ENCODE assay signal across 17 cellular contexts in genomic region chr7:27126596-27127327, GRCh38. TPM values are rescaled to one million over a fixed set of nuclear protein-coding genes. Genes with fewer than 3 reads are reported as not detected.
DNase-seq lines count a peak whose midpoint lies in the region; ATAC-seq, FAIRE-seq and TF ChIP-seq lines count a peak whose summit lies in the region.
"Had no signal": no experiment of that assay in that cellular context is flagged by ENCODE, and none has a peak within 500 bp of the region (broad histone marks: within the 10 kb centered on the region; RNA-seq: fewer than 3 reads in every experiment).

No MANE protein-coding gene starts in this region.

- peaks cover 37% of the 10 kb centered on the region for H3K36me3 Mint-ChIP-seq in type B pancreatic cell
- H3K36me3 Mint-ChIP-seq in activated naive CD4-positive, alpha-beta T cell treated with anti-CD3 and anti-CD28 coated beads, Interleukin-2, amount 50 U/mL, for 72 hours = peaks cover 0 to 4% of the 10 kb centered on the region in 2 donors
- H3K36me3 Mint-ChIP-seq in activated CD4-positive, alpha-beta T cell treated with anti-CD3 and anti-CD28 coated beads, Interleukin-2, amount 10 ng/mL, durations not matched to agents 7 days and 5 days (ENCODE audit: low read depth) = no peaks in the 10 kb centered on the region
- H3K36me3 Mint-ChIP-seq: CD4-positive, alpha-beta memory T cell had no signal

- H3K4me3 Mint-ChIP-seq in type B pancreatic cell = peak overlapping the region; percentile 91
- no peak overlapping the region for H3K4me3 Mint-ChIP-seq in activated CD4-positive, alpha-beta T cell treated with anti-CD3 and anti-CD28 coated beads, Interleukin-2, amount 10 ng/mL, durations not matched to agents 7 days and 5 days

- TF ChIP-seq POLR2A in IMR-90 (IDR thresholded peaks at IDR 0.05; ENCODE audit: low read depth, low read length) = no peak

- H3K56ac ChIP-seq in IMR-90 (ENCODE audit: extremely low read depth, insufficient read depth, low read length) = no peak overlapping the region

- TF ChIP-seq CTCF in IMR-90 (conservative IDR thresholded peaks at IDR 0.05; ENCODE audit: low read depth, low read length) (no peak), kidney (IDR thresholded peaks at IDR 0.05; ENCODE audit: borderline replicate concordance, extremely low read depth, insufficient read depth) (no peak), osteoblast (IDR thresholded peaks at IDR 0.05; ENCODE audit: extremely low read depth, low read depth, low read length) (no peak), type B pancreatic cell (conservative IDR thresholded peaks at IDR 0.05) (no peak)

- H3K9me3 Mint-ChIP-seq in type B pancreatic cell = no peaks in the 10 kb centered on the region
- no peaks in the 10 kb centered on the region for H3K9me3 Mint-ChIP-seq in activated naive CD4-positive, alpha-beta T cell treated with anti-CD3 and anti-CD28 coated beads, Interleukin-2, amount 50 U/mL, for 72 hours
- H3K9me3 Mint-ChIP-seq in activated CD4-positive, alpha-beta T cell treated with anti-CD3 and anti-CD28 coated beads, Interleukin-2, amount 10 ng/mL, durations not matched to agents 7 days and 5 days = peaks cover 2% of the 10 kb centered on the region
- H3K9me3 Mint-ChIP-seq: CD4-positive, alpha-beta memory T cell had no signal

- ATAC-seq in IMR-90 (ENCODE audit: low read depth) (no peak), HG02884 (IDR thresholded peaks at IDR 0.05; ENCODE audit: unreplicated experiment) (no peak)
- ATAC-seq in activated naive CD4-positive, alpha-beta T cell treated with anti-CD3 and anti-CD28 coated beads, Interleukin-2, amount 50 U/mL, for 72 hours = no peak
- ATAC-seq: A549, HepG2 had no signal

- no TSS peak for BruUV-seq in IMR-90 (replicated peaks; lab: Mats Ljungman, UMichigan)

- intact Hi-C loops in IMR-90 (cut with micrococcal nuclease) = no loop called here
- intact Hi-C loops in kidney (cut with DNase I) = no loop called here

- no peak overlapping the region for H3K18ac ChIP-seq in IMR-90 (ENCODE audit: low read depth, low read length)

- peaks cover 28% of the 10 kb centered on the region for H3K4me1 ChIP-seq in IMR-90 (ENCODE audit: control insufficient read depth, insufficient read depth, low read length)
- H3K4me1 ChIP-seq in kidney (ENCODE audit: control insufficient read depth in 1 of 2, insufficient read depth in 1 of 2, low read depth in 1 of 2, low read length in 2 of 2) = peaks cover 29 to 37% of the 10 kb centered on the region in 2 donors
- H3K4me1 ChIP-seq in osteoblast (ENCODE audit: insufficient read depth, low read length) = peaks cover 10% of the 10 kb centered on the region

- H4K5ac ChIP-seq in IMR-90 (ENCODE audit: low read depth, low read length) = no peak overlapping the region

- H3K4me1 Mint-ChIP-seq in type B pancreatic cell (ENCODE audit: unreplicated experiment) = peaks cover 61% of the 10 kb centered on the region
- H3K4me1 Mint-ChIP-seq in activated CD4-positive, alpha-beta T cell treated with anti-CD3 and anti-CD28 coated beads, Interleukin-2, amount 10 ng/mL, durations not matched to agents 7 days and 5 days = no peaks in the 10 kb centered on the region
- H3K4me1 Mint-ChIP-seq: CD4-positive, alpha-beta memory T cell had no signal

- no peak overlapping the region for H2AFZ ChIP-seq in IMR-90 (replicated peaks; ENCODE audit: low read length, poor library complexity)
- H2AFZ ChIP-seq in osteoblast (ENCODE audit: low read length) = no peak overlapping the region

- H3K27me3 Mint-ChIP-seq in type B pancreatic cell = peaks cover 43% of the 10 kb centered on the region
- H3K27me3 Mint-ChIP-seq in activated CD4-positive, alpha-beta T cell treated with anti-CD3 and anti-CD28 coated beads, Interleukin-2, amount 10 ng/mL, durations not matched to agents 7 days and 5 days = peaks cover 41% of the 10 kb centered on the region

- H3K4ac ChIP-seq in IMR-90 (ENCODE audit: low read depth, low read length) = no peak overlapping the region

- H3K36me3 ChIP-seq in IMR-90 (ENCODE audit: control insufficient read depth, insufficient read depth, low read length) (peaks cover 3% of the 10 kb centered on the region; the same call in 1 of the 2 replicates), kidney (ENCODE audit: control insufficient read depth in 1 of 2, insufficient read depth in 2 of 2, low read length in 2 of 2) (no peaks in the 10 kb centered on the region), osteoblast (ENCODE audit: insufficient read depth, low read length) (peaks cover 5% of the 10 kb centered on the region)

- H2BK5ac ChIP-seq in IMR-90 (ENCODE audit: low read depth, low read length, poor library complexity, severe bottlenecking) = no peak overlapping the region

- H3K79me1 ChIP-seq in IMR-90 (ENCODE audit: low read depth in 1 of 2, low read length in 2 of 2) = peaks cover 20 to 50% of the 10 kb centered on the region in 2 experiments

- peaks cover 17% of the 10 kb centered on the region for H3K79me2 ChIP-seq in osteoblast (ENCODE audit: insufficient read depth, low read length)

- H3K27ac Mint-ChIP-seq in type B pancreatic cell = peak overlapping the region; percentile 99
- no peak overlapping the region for H3K27ac Mint-ChIP-seq in activated naive CD4-positive, alpha-beta T cell treated with anti-CD3 and anti-CD28 coated beads, Interleukin-2, amount 50 U/mL, for 72 hours
- no peak overlapping the region for H3K27ac Mint-ChIP-seq in activated CD4-positive, alpha-beta T cell treated with anti-CD3 and anti-CD28 coated beads, Interleukin-2, amount 10 ng/mL, durations not matched to agents 7 days and 5 days
- H3K27ac Mint-ChIP-seq: CD4-positive, alpha-beta memory T cell had no signal

- H3K9ac ChIP-seq in IMR-90 (ENCODE audit: low read depth, low read length) = no peak overlapping the region
- H3K9ac ChIP-seq in kidney (ENCODE audit: low read length in 2 of 2) = peak overlapping the region in 1 of 2 donors; percentile 10

- H3K23ac ChIP-seq in IMR-90 (ENCODE audit: low read depth, low read length) = 0 out of 2 replicates have a peak overlapping the region, but pooled peaks have one; percentile 7

- H3K27ac ChIP-seq in IMR-90 (ENCODE audit: insufficient read depth, low read length) = no peak overlapping the region
- H3K27ac ChIP-seq in kidney (ENCODE audit: low read depth in 2 of 2, low read length in 2 of 2) = peak overlapping the region; percentile 47 to 79
- H3K27ac ChIP-seq in osteoblast (ENCODE audit: low read depth, low read length) = no peak overlapping the region
- H3K27ac ChIP-seq: A549 had no signal

- H4K20me1 ChIP-seq in IMR-90 (ENCODE audit: insufficient read depth, low read length) = no peaks in the 10 kb centered on the region
- peaks cover 4% of the 10 kb centered on the region for H4K20me1 ChIP-seq in osteoblast (ENCODE audit: insufficient read depth, low read length)

- H3K4me3 ChIP-seq in IMR-90 (ENCODE audit: insufficient read depth, low read depth, low read length) = no peak overlapping the region
- H3K4me3 ChIP-seq in kidney (ENCODE audit: low read length in 2 of 2) = no peak overlapping the region
- H3K4me3 ChIP-seq in osteoblast (ENCODE audit: insufficient read depth, low read length) = no peak overlapping the region
- H3K4me3 ChIP-seq: A549 had no signal

- H3K9me3 ChIP-seq in IMR-90 (ENCODE audit: control insufficient read depth, insufficient read depth, low read length) = no peaks in the 10 kb centered on the region
- H3K9me3 ChIP-seq in kidney (ENCODE audit: control insufficient read depth in 1 of 2, low read length in 2 of 2) = no peaks in the 10 kb centered on the region
- no peaks in the 10 kb centered on the region for H3K9me3 ChIP-seq in osteoblast (ENCODE audit: low read depth, low read length)
- H3K9me3 ChIP-seq: A549 had no signal

- no peak overlapping the region for H2AK5ac ChIP-seq in IMR-90 (ENCODE audit: low read depth, low read length)

- H3K9me1 ChIP-seq in IMR-90 (ENCODE audit: insufficient read depth, low read length) = peaks cover 7% of the 10 kb centered on the region

- H4K91ac ChIP-seq in IMR-90 (ENCODE audit: insufficient read depth, low read depth, low read length) = no peak overlapping the region

- no peak for FAIRE-seq in kidney (lab: Jason Lieb, UNC)
- FAIRE-seq: A549, H1, HepG2 had no signal

- H3K4me2 ChIP-seq in IMR-90 (ENCODE audit: low read depth, low read length) (no peak overlapping the region), osteoblast (ENCODE audit: insufficient read depth, low read length) (no peak overlapping the region)
- H3K4me2 ChIP-seq: A549 had no signal

- H4K8ac ChIP-seq in IMR-90 (ENCODE audit: low read depth in 2 of 2, low read length in 2 of 2) = no peak overlapping the region

- no CpG with 5 or more reads among the region's 3 CpGs for WGBS in IMR-90 (ENCODE audit: extremely low coverage in 2 of 2, insufficient read length in 1 of 2), 2 experiments

- no peak overlapping the region for H2AK9ac ChIP-seq in IMR-90 (replicated peaks; ENCODE audit: low read depth, low read length, poor library complexity)

- dilution Hi-C loops in IMR-90 (cut with HindIII; ENCODE audit: low sequenced_read_pairs, unreplicated experiment) = no loop called here

- in situ Hi-C loops in IMR-90 (cut with MboI; ENCODE audit: low sequenced_read_pairs) = no loop called here

- no peak for DNase-seq in IMR-90
- no peak for DNase-seq in kidney
- DNase-seq in osteoblast (ENCODE audit: insufficient read length, low spot score, missing footprints) = peak; percentile 21
- no peak for DNase-seq in type B pancreatic cell (ENCODE audit: extremely low spot score, unreplicated experiment)
- DNase-seq in activated naive CD4-positive, alpha-beta T cell treated with anti-CD3 and anti-CD28 coated beads, Interleukin-2, amount 50 U/mL, for 72 hours (ENCODE audit: low spot score in 2 of 2) = no peak
- no peak for DNase-seq in activated CD4-positive, alpha-beta T cell treated with anti-CD3 and anti-CD28 coated beads, Interleukin-2, amount 10 ng/mL, durations not matched to agents 7 days and 5 days
- DNase-seq: Calu3; CD4-positive, alpha-beta memory T cell; GF-D8; KG1; MV-4-11; NCI-H1694 treated with DMSO at 0.1 percent for 48 hours; Right ventricle myocardium superior had no signal

- H3K27me3 ChIP-seq in IMR-90 (ENCODE audit: control insufficient read depth, insufficient read depth, low read length) = no peaks in the 10 kb centered on the region
- H3K27me3 ChIP-seq in osteoblast (ENCODE audit: insufficient read depth, low read length) = no peaks in the 10 kb centered on the region

- H2BK20ac ChIP-seq in IMR-90 (ENCODE audit: low read depth, low read length) = no peak overlapping the region

- no peak overlapping the region for H3K14ac ChIP-seq in IMR-90 (replicated peaks; ENCODE audit: low read depth, low read length)

- POLR2A ChIA-PET in IMR-90 (lab: Charles Lee; ENCODE audit: unreplicated experiment) = interaction anchor here (0.7 kb wide), 1 partner anchor 21 kb away, joined by 4 read pairs; no protein-coding TSS in a partner anchor
- POLR2A ChIA-PET in activated CD4-positive, alpha-beta T cell treated with anti-CD3 and anti-CD28 coated beads, Interleukin-2, amount 10 ng/mL, durations not matched to agents 7 days and 5 days (lab: Charles Lee) = no interaction called here

- no peak overlapping the region for H2BK15ac ChIP-seq in IMR-90 (ENCODE audit: low read depth, low read length)

- CTCF ChIA-PET in IMR-90 (lab: Yijun Ruan, JAX) = interaction anchor here (1.1 kb wide), 1 partner anchor 25 kb away, joined by 4 read pairs; no protein-coding TSS in a partner anchor
- CTCF ChIA-PET in activated CD4-positive, alpha-beta T cell treated with anti-CD3 and anti-CD28 coated beads, Interleukin-2, amount 10 ng/mL, durations not matched to agents 7 days and 5 days (lab: Charles Lee) = interaction anchor here (0.6 kb wide), 2 partner anchors 24 to 403 kb away, joined by 3 read pairs; no protein-coding TSS in a partner anchor

- TF ChIP-seq RAD21 in IMR-90 (IDR thresholded peaks at IDR 0.05; ENCODE audit: low read length) = no peak

- no peak overlapping the region for H2BK120ac ChIP-seq in IMR-90 (ENCODE audit: low read depth, low read length)

RNA-seq across cellular contexts. Expression of gene HOXA4, which starts 3.8 kb away (rescaled TPM):
- 0.36 and 1.1 TPM in 2 replicates for total RNA-seq in IMR-90 (2012; rRNA removed)
- 7.2 and 8.0 TPM in 2 replicates for polyA plus RNA-seq in IMR-90 (2012; rRNA removed)
- 4.3 and 5.1 TPM in 2 replicates for polyA plus RNA-seq in IMR-90 (2012; cell fraction: cytosol; rRNA removed)
- 4.5 and 16.6 TPM in 2 replicates for polyA plus RNA-seq in IMR-90 (2012; cell fraction: nucleus; rRNA removed; ENCODE audit: low replicate concordance)
- 11.2 TPM for total RNA-seq in kidney
- polyA plus RNA-seq in kidney (ENCODE audit: insufficient read depth, low read depth, low replicate concordance) = 13.0 TPM
- total RNA-seq in osteoblast = 0.72 and 1.2 TPM in 2 replicates
- total RNA-seq in type B pancreatic cell (ENCODE audit: low replicate concordance) = 28.5 and 37.6 TPM in 2 replicates
- total RNA-seq in activated naive CD4-positive, alpha-beta T cell treated with anti-CD3 and anti-CD28 coated beads, Interleukin-2, amount 50 U/mL, for 72 hours = under 1 TPM in 1 of 2 donors, not detected in 1; 0.59 TPM
- total RNA-seq in activated CD4-positive, alpha-beta T cell treated with anti-CD3 and anti-CD28 coated beads, Interleukin-2, amount 10 ng/mL, durations not matched to agents 7 days and 5 days = under 1 TPM in 1 of 2 experiments, not detected in 1; 0.25 TPM
- total RNA-seq: H1 had no signal
- polyA plus RNA-seq: H1 had no signal

RNA-seq across cellular contexts. Expression of gene HOXA5, which starts 16.7 kb away (rescaled TPM):
- total RNA-seq in IMR-90 (2012; rRNA removed) (19.9 and 23.9 TPM in 2 replicates), kidney (38.0 TPM), osteoblast (3.2 and 5.8 TPM in 2 replicates), type B pancreatic cell (ENCODE audit: low replicate concordance) (55.0 and 77.7 TPM in 2 replicates)
- polyA plus RNA-seq in IMR-90 (2012; rRNA removed) (28.1 and 29.4 TPM in 2 replicates), kidney (ENCODE audit: insufficient read depth, low read depth, low replicate concordance) (19.4 TPM)
- 27.6 and 56.3 TPM in 2 replicates for polyA plus RNA-seq in IMR-90 (2012; cell fraction: cytosol; rRNA removed)
- 34.9 and 41.0 TPM in 2 replicates for polyA plus RNA-seq in IMR-90 (2012; cell fraction: nucleus; rRNA removed; ENCODE audit: low replicate concordance)
- not detected for total RNA-seq in activated naive CD4-positive, alpha-beta T cell treated with anti-CD3 and anti-CD28 coated beads, Interleukin-2, amount 50 U/mL, for 72 hours
- total RNA-seq in activated CD4-positive, alpha-beta T cell treated with anti-CD3 and anti-CD28 coated beads, Interleukin-2, amount 10 ng/mL, durations not matched to agents 7 days and 5 days = not detected
- total RNA-seq: CD4-positive, alpha-beta memory T cell; H1 had no signal
- polyA plus RNA-seq: CD4-positive, alpha-beta memory T cell; H1 had no signal

RNA-seq across cellular contexts. Expression of gene HOXA6, which starts 20.8 kb away (rescaled TPM):
- total RNA-seq in IMR-90 (2012; rRNA removed) = 1.4 and 1.7 TPM in 2 replicates
- polyA plus RNA-seq in IMR-90 (2012; rRNA removed) = 1.8 and 2.1 TPM in 2 replicates
- 0.50 and 1.7 TPM in 2 replicates for polyA plus RNA-seq in IMR-90 (2012; cell fraction: cytosol; rRNA removed)
- 3.9 and 5.3 TPM in 2 replicates for polyA plus RNA-seq in IMR-90 (2012; cell fraction: nucleus; rRNA removed; ENCODE audit: low replicate concordance)
- 22.0 TPM for total RNA-seq in kidney
- 1.1 TPM for polyA plus RNA-seq in kidney (ENCODE audit: insufficient read depth, low read depth, low replicate concordance)
- total RNA-seq in osteoblast = 5.0 and 7.6 TPM in 2 replicates
- 4.2 and 10.9 TPM in 2 replicates for total RNA-seq in type B pancreatic cell (ENCODE audit: low replicate concordance)
- under 1 TPM in 1 of 2 donors, not detected in 1; 0.31 TPM for total RNA-seq in activated naive CD4-positive, alpha-beta T cell treated with anti-CD3 and anti-CD28 coated beads, Interleukin-2, amount 50 U/mL, for 72 hours
- not detected for total RNA-seq in activated CD4-positive, alpha-beta T cell treated with anti-CD3 and anti-CD28 coated beads, Interleukin-2, amount 10 ng/mL, durations not matched to agents 7 days and 5 days
- total RNA-seq: CD4-positive, alpha-beta memory T cell; H1; Right ventricle myocardium superior had no signal
- polyA plus RNA-seq: CD4-positive, alpha-beta memory T cell; H1 had no signal

RNA-seq across cellular contexts. Expression of gene HOXA2, which starts 24.3 kb away (rescaled TPM):
- total RNA-seq in IMR-90 (2012; rRNA removed) = 1.6 and 1.7 TPM in 2 replicates
- polyA plus RNA-seq in IMR-90 (2012; rRNA removed) = 2.4 and 3.9 TPM in 2 replicates
- polyA plus RNA-seq in IMR-90 (2012; cell fraction: cytosol; rRNA removed) = 0.93 and 1.8 TPM in 2 replicates
- polyA plus RNA-seq in IMR-90 (2012; cell fraction: nucleus; rRNA removed; ENCODE audit: low replicate concordance) = 5.2 and 14.9 TPM in 2 replicates
- 2.9 TPM for total RNA-seq in kidney
- 1.3 TPM for polyA plus RNA-seq in kidney (ENCODE audit: insufficient read depth, low read depth, low replicate concordance)
- 0.36 and 0.59 TPM in 2 replicates for total RNA-seq in osteoblast
- 7.7 and 26.8 TPM in 2 replicates for total RNA-seq in type B pancreatic cell (ENCODE audit: low replicate concordance)
- total RNA-seq in activated naive CD4-positive, alpha-beta T cell treated with anti-CD3 and anti-CD28 coated beads, Interleukin-2, amount 50 U/mL, for 72 hours = not detected
- not detected for total RNA-seq in activated CD4-positive, alpha-beta T cell treated with anti-CD3 and anti-CD28 coated beads, Interleukin-2, amount 10 ng/mL, durations not matched to agents 7 days and 5 days
- total RNA-seq: CD4-positive, alpha-beta memory T cell; H1 had no signal
- polyA plus RNA-seq: CD4-positive, alpha-beta memory T cell; H1 had no signal

RNA-seq across cellular contexts. Expression of gene HOXA3, which starts 25.6 kb away (rescaled TPM):
- total RNA-seq in IMR-90 (2012; rRNA removed) = 0.83 and 0.90 TPM in 2 replicates
- 5.4 and 8.8 TPM in 2 replicates for polyA plus RNA-seq in IMR-90 (2012; rRNA removed)
- polyA plus RNA-seq in IMR-90 (2012; cell fraction: cytosol; rRNA removed) = 4.3 and 8.1 TPM in 2 replicates
- polyA plus RNA-seq in IMR-90 (2012; cell fraction: nucleus; rRNA removed; ENCODE audit: low replicate concordance) = 17.8 and 28.7 TPM in 2 replicates
- 21.2 TPM for total RNA-seq in kidney
- 6.3 TPM for polyA plus RNA-seq in kidney (ENCODE audit: insufficient read depth, low read depth, low replicate concordance)
- 3.5 and 4.0 TPM in 2 replicates for total RNA-seq in osteoblast
- total RNA-seq in type B pancreatic cell (ENCODE audit: low replicate concordance) = 40.5 and 92.8 TPM in 2 replicates
- not detected for total RNA-seq in activated naive CD4-positive, alpha-beta T cell treated with anti-CD3 and anti-CD28 coated beads, Interleukin-2, amount 50 U/mL, for 72 hours
- total RNA-seq in activated CD4-positive, alpha-beta T cell treated with anti-CD3 and anti-CD28 coated beads, Interleukin-2, amount 10 ng/mL, durations not matched to agents 7 days and 5 days = not detected
- total RNA-seq: CD4-positive, alpha-beta memory T cell; H1 had no signal
- polyA plus RNA-seq: H1 had no signal

Comparison
In these comparisons a context has a peak if more than half of its experiments do, and no peak if none do; other contexts are left out.
1. H3K27ac ChIP-seq: peak in kidney (2 of 2); none in IMR-90 (single experiment) and osteoblast (single experiment).